ENCODE assay signal across 14 cellular contexts in genomic region chr17:72456026-72456569, GRCh38.
DNase-seq lines count a peak whose midpoint lies in the region; ATAC-seq and TF ChIP-seq lines count a peak whose summit lies in the region.
"Had no signal": no experiment of that assay in that cellular context is flagged by ENCODE, and none has a peak within 500 bp of the region (broad histone marks: within the 10 kb centered on the region; RNA-seq: fewer than 3 reads in every experiment).

No MANE protein-coding gene starts in this region.

- no peaks in the 10 kb centered on the region for H3K27me3 ChIP-seq in RWPE2 (ENCODE audit: insufficient read depth, poor library complexity, severe bottlenecking)

- no peaks in the 10 kb centered on the region for H3K36me3 ChIP-seq in RWPE2 (ENCODE audit: low read depth)

- H3K4me1 ChIP-seq in RWPE2 (ENCODE audit: insufficient read depth, poor library complexity, severe bottlenecking) = peaks cover 26% of the 10 kb centered on the region

- H3K4me3 ChIP-seq in RWPE2 (ENCODE audit: severe bottlenecking) (no peak overlapping the region), fibroblast of the aortic adventitia (ENCODE audit: low read depth, low read length) (no peak overlapping the region)

- ATAC-seq in RWPE2 (ENCODE audit: low read depth) = peak; percentile 71
- ATAC-seq in left ventricle myocardium superior = no peak
- ATAC-seq in Right ventricle myocardium inferior = no peak
- ATAC-seq in GM21526 (IDR thresholded peaks at IDR 0.05; ENCODE audit: low FRiP score, unreplicated experiment) = no peak
- ATAC-seq: activated CD8-positive, alpha-beta T cell treated with anti-CD3 and anti-CD28 coated beads for 36 hours; left cardiac atrium; T-cell had no signal

- no peaks in the 10 kb centered on the region for H3K9me3 ChIP-seq in RWPE2 (ENCODE audit: severe bottlenecking)

- peak; percentile 73 for DNase-seq in ELR (ENCODE audit: low read depth)
- DNase-seq in RWPE2 (ENCODE audit: low spot score) = no peak
- DNase-seq in fibroblast of the aortic adventitia (ENCODE audit: low read depth) = peak; percentile 59
- DNase-seq in renal cortical epithelial cell (ENCODE audit: low read depth) = peak; percentile 79
- DNase-seq in left ventricle myocardium superior = no peak
- no peak for DNase-seq in Right ventricle myocardium inferior (ENCODE audit: missing footprints)
- no peak for DNase-seq in effector CD4-positive, alpha-beta T cell
- DNase-seq: activated CD8-positive, alpha-beta T cell treated with anti-CD3 and anti-CD28 coated beads for 36 hours; activated naive CD8-positive, alpha-beta T cell treated with anti-CD3 and anti-CD28 coated beads, Interleukin-2, amount 10 ng/mL, durations not matched to agents 7 days and 5 days; erythroblast; left cardiac atrium; nucleus accumbens; T-cell had no signal

- H3K27ac ChIP-seq in RWPE2 (ENCODE audit: poor library complexity, severe bottlenecking) = peak overlapping the region; percentile 60

- TF ChIP-seq CTCF in RWPE2 (IDR thresholded peaks at IDR 0.05; ENCODE audit: poor library complexity, severe bottlenecking) (no peak), fibroblast of the aortic adventitia (IDR thresholded peaks at IDR 0.05; ENCODE audit: insufficient read depth, low read length) (no peak)

- intact Hi-C loops in left ventricle myocardium superior (cut with micrococcal nuclease) (no loop called here), Right ventricle myocardium inferior (cut with DNase I) (no loop called here)

Comparison
In these comparisons a context has a peak if more than half of its experiments do, and no peak if none do; other contexts are left out.
1. DNase-seq: peak in ELR (single experiment), fibroblast of the aortic adventitia (single experiment) and renal cortical epithelial cell (single experiment); none in RWPE2 (single experiment), left ventricle myocardium superior (single experiment), Right ventricle myocardium inferior (single experiment) and effector CD4-positive, alpha-beta T cell (single experiment).